ENCODE assay signal across 36 cellular contexts in genomic region chr10:54262726-54263125, GRCh38.
"Had no signal": no experiment of that assay in that cellular context is flagged by ENCODE, and none has a peak within 500 bp of the region (broad histone marks: within the 10 kb centered on the region; RNA-seq: fewer than 3 reads in every experiment).

No MANE protein-coding gene starts in this region.

- H3K9me3 ChIP-seq: adrenal gland, ascending aorta, colonic mucosa had no signal

- H3K36me3 ChIP-seq: adrenal gland, ascending aorta, cardiac muscle cell, colonic mucosa had no signal

- H3K4me3 Mint-ChIP-seq: activated CD4-positive, alpha-beta memory T cell treated with anti-CD3 and anti-CD28 coated beads for 36 hours; activated CD4-positive, alpha-beta T cell treated with anti-CD3 and anti-CD28 coated beads, Interleukin-2, amount 10 ng/mL, durations not matched to agents 24 days and 14 days; activated CD8-positive, alpha-beta T cell treated with anti-CD3 and anti-CD28 coated beads for 36 hours; activated naive CD4-positive, alpha-beta T cell treated with anti-CD3 and anti-CD28 coated beads for 36 hours; activated naive CD8-positive, alpha-beta T cell treated with anti-CD3 and anti-CD28 coated beads for 36 hours; activated T-cell treated with anti-CD3 and anti-CD28 coated beads, Interleukin-2, amount 50 U/mL, for 4 hours; activated T-cell treated with anti-CD3 and anti-CD28 coated beads, Interleukin-2, amount 50 U/mL, for 72 hours; activated T-helper 1 cell treated with anti-CD3 and anti-CD28 coated beads, Interleukin-12 subunit alpha, Interleukin-12 subunit beta, Interleukin-2, Interleukin-4 antibody, amounts not matched to agents 30 ng/mL and 10 ng/mL and 1 ng/mL, durations not matched to agents 14 hours and 24 hours and 36 hours; activated T-helper 17 cell treated with anti-CD3 and anti-CD28 coated beads, Interleukin-2, amount 50 U/mL, for 72 hours; brain; central memory CD8-positive, alpha-beta T cell; T-helper 1 cell treated with Interleukin-12 subunit alpha and Interleukin-12 subunit beta and Interleukin-4 antibody, amounts not matched to agents 30 μg/mL and 1 μg/mL, for 36 hours; T-helper 2 cell treated with Interferon-gamma antibody and Interleukin-4, amounts not matched to agents 5 μg/mL and 100 μg/mL, for 36 hours; WTC11 had no signal

- H3K27ac Mint-ChIP-seq: activated CD4-positive, alpha-beta memory T cell treated with anti-CD3 and anti-CD28 coated beads for 36 hours; activated CD4-positive, alpha-beta T cell treated with anti-CD3 and anti-CD28 coated beads, Interleukin-2, amount 10 ng/mL, durations not matched to agents 24 days and 14 days; activated CD8-positive, alpha-beta T cell treated with anti-CD3 and anti-CD28 coated beads for 36 hours; activated naive CD4-positive, alpha-beta T cell treated with anti-CD3 and anti-CD28 coated beads for 36 hours; activated naive CD4-positive, alpha-beta T cell treated with anti-CD3 and anti-CD28 coated beads, Interleukin-2, amount 50 U/mL, for 72 hours; activated naive CD8-positive, alpha-beta T cell treated with anti-CD3 and anti-CD28 coated beads for 36 hours; activated T-cell treated with anti-CD3 and anti-CD28 coated beads, Interleukin-2, amount 50 U/mL, for 72 hours; activated T-helper 1 cell treated with anti-CD3 and anti-CD28 coated beads, Interleukin-12 subunit alpha, Interleukin-12 subunit beta, Interleukin-2, Interleukin-4 antibody, amounts not matched to agents 30 ng/mL and 10 ng/mL and 1 ng/mL, durations not matched to agents 14 hours and 24 hours and 36 hours; activated T-helper 17 cell treated with anti-CD3 and anti-CD28 coated beads, Interleukin-2, amount 50 U/mL, for 72 hours; brain; T-helper 1 cell treated with Interleukin-12 subunit alpha and Interleukin-12 subunit beta and Interleukin-4 antibody, amounts not matched to agents 30 μg/mL and 1 μg/mL, for 36 hours; T-helper 2 cell treated with Interferon-gamma antibody and Interleukin-4, amounts not matched to agents 5 μg/mL and 100 μg/mL, for 36 hours; WTC11 had no signal

- H3K4me3 ChIP-seq: adrenal gland, ascending aorta, cardiac muscle cell, colonic mucosa had no signal

- H3K27ac ChIP-seq: adrenal gland, ascending aorta, cardiac muscle cell, colonic mucosa, VCaP had no signal

- H3K27me3 ChIP-seq: adrenal gland, ascending aorta, cardiac muscle cell, colonic mucosa had no signal

- H3K27me3 Mint-ChIP-seq: activated CD4-positive, alpha-beta memory T cell treated with anti-CD3 and anti-CD28 coated beads for 36 hours; activated CD4-positive, alpha-beta T cell treated with anti-CD3 and anti-CD28 coated beads, Interleukin-2, amount 10 ng/mL, durations not matched to agents 24 days and 14 days; activated CD8-positive, alpha-beta T cell treated with anti-CD3 and anti-CD28 coated beads for 36 hours; activated naive CD8-positive, alpha-beta T cell treated with anti-CD3 and anti-CD28 coated beads for 36 hours; activated T-helper 17 cell treated with anti-CD3 and anti-CD28 coated beads, Interleukin-2, amount 50 U/mL, for 72 hours; brain; central memory CD8-positive, alpha-beta T cell had no signal

- H3K4me1 ChIP-seq: adrenal gland, ascending aorta, colonic mucosa had no signal

- H3K36me3 Mint-ChIP-seq: activated CD4-positive, alpha-beta memory T cell treated with anti-CD3 and anti-CD28 coated beads for 36 hours; activated naive CD8-positive, alpha-beta T cell treated with anti-CD3 and anti-CD28 coated beads for 36 hours; brain; WTC11 had no signal

- H3K4me1 Mint-ChIP-seq: activated CD4-positive, alpha-beta T cell treated with anti-CD3 and anti-CD28 coated beads, Interleukin-2, amount 10 ng/mL, durations not matched to agents 24 days and 14 days; activated naive CD8-positive, alpha-beta T cell treated with anti-CD3 and anti-CD28 coated beads for 36 hours; activated T-helper 17 cell treated with anti-CD3 and anti-CD28 coated beads, Interleukin-2, amount 50 U/mL, for 72 hours; brain; central memory CD8-positive, alpha-beta T cell; WTC11 had no signal

- DNase-seq: activated CD4-positive, alpha-beta memory T cell treated with anti-CD3 and anti-CD28 coated beads for 36 hours; activated CD4-positive, alpha-beta T cell treated with anti-CD3 and anti-CD28 coated beads for 4 hours; activated CD4-positive, alpha-beta T cell treated with anti-CD3 and anti-CD28 coated beads, Interleukin-2, amount 10 ng/mL, durations not matched to agents 24 days and 14 days; activated CD4-positive, alpha-beta T cell treated with anti-CD3 and anti-CD28 coated beads, Interleukin-2, amount 50 U/mL, for 1 hour; activated CD4-positive, alpha-beta T cell treated with anti-CD3 and anti-CD28 coated beads, Interleukin-2, amount 50 U/mL, for 4 hours; activated CD4-positive, CD25-positive, alpha-beta regulatory T cell; activated CD8-positive, alpha-beta memory T cell treated with anti-CD3 and anti-CD28 coated beads, Interleukin-2, amount 50 U/mL, for 4 hours; activated CD8-positive, alpha-beta T cell treated with anti-CD3 and anti-CD28 coated beads for 36 hours; activated gamma-delta T cell treated with Interleukin-2 at 50 U/mL for 16 hours; activated naive CD4-positive, alpha-beta T cell; activated naive CD4-positive, alpha-beta T cell treated with anti-CD3 and anti-CD28 coated beads for 36 hours; activated naive CD4-positive, alpha-beta T cell treated with anti-CD3 and anti-CD28 coated beads, Interleukin-2, amount 50 U/mL, for 16 hours; activated naive CD8-positive, alpha-beta T cell treated with anti-CD3 and anti-CD28 coated beads for 36 hours; activated T-cell treated with anti-CD3 and anti-CD28 coated beads for 4 hours; activated T-cell treated with anti-CD3 and anti-CD28 coated beads, Interleukin-2, amount 50 U/mL, for 1 hour; activated T-cell treated with anti-CD3 and anti-CD28 coated beads, Interleukin-2, amount 50 U/mL, for 4 hours; activated T-cell treated with anti-CD3 and anti-CD28 coated beads, Interleukin-2, amount 50 U/mL, for 72 hours; adrenal gland; amniotic stem cell; caudate nucleus; cerebellar nuclear complex; colonic mucosa; T-helper 1 cell; T-helper 2 cell; T-helper 9 cell had no signal
